In genomic region chr9:34048730-34049629, GRCh38 we compare ENCODE assay signal across 8 cellular contexts. TPM values are rescaled to one million over a fixed set of nuclear protein-coding genes. Genes with fewer than 3 reads are reported as not detected.
DNase-seq lines count a peak whose midpoint lies in the region; ATAC-seq, FAIRE-seq and TF ChIP-seq lines count a peak whose summit lies in the region.

Gene UBAP2, minus strand, starts transcription at chr9:34048887. Its CDS starts 31,739 bp downstream, at chr9:34017148.

- peaks cover 20% of the 10 kb centered on the region for H4K20me1 ChIP-seq in OCI-LY3 (ENCODE audit: insufficient read depth, low read length)

- H3K4me2 ChIP-seq in OCI-LY3 (ENCODE audit: low read length), result peak within 1 kb of the TSS; percentile 91

- H3K9me3 ChIP-seq in OCI-LY3 (ENCODE audit: insufficient read depth, low read length), result no peaks in the 10 kb centered on the region
- H3K9me3 ChIP-seq in mononuclear cell (ENCODE audit: low read depth, low read length), result no peaks in the 10 kb centered on the region

- no peaks in the 10 kb centered on the region for H3K27me3 ChIP-seq in OCI-LY3 (ENCODE audit: low read depth, low read length)
- no peaks in the 10 kb centered on the region for H3K27me3 ChIP-seq in mononuclear cell (ENCODE audit: insufficient read depth, low read length)

- H3K36me3 ChIP-seq in OCI-LY3 (replicated peaks; ENCODE audit: low read depth, low read length), result peaks cover 2% of the 10 kb centered on the region

- H2AFZ ChIP-seq in OCI-LY3 (ENCODE audit: low read depth, low read length), result peak within 1 kb of the TSS; percentile 96

- TF ChIP-seq CTCF in D721Med (IDR thresholded peaks at IDR 0.05; ENCODE audit: insufficient read depth, missing control alignments) (peak; percentile 3), OCI-LY3 (IDR thresholded peaks at IDR 0.05; ENCODE audit: low read depth, low read length) (no peak)

- H3K9ac ChIP-seq in OCI-LY3 (ENCODE audit: low read length), result peak within 1 kb of the TSS; percentile 82

- H3K4me1 ChIP-seq in OCI-LY3 (ENCODE audit: low read length) (peaks cover 36% of the 10 kb centered on the region), mononuclear cell (ENCODE audit: insufficient read depth, low read length) (peaks cover 27% of the 10 kb centered on the region)

- H3K4me3 ChIP-seq in OCI-LY3 (ENCODE audit: low read length) (peak within 1 kb of the TSS; percentile 96), mononuclear cell (ENCODE audit: low read length) (peak within 1 kb of the TSS; percentile 86)

- peak; percentile 70 for ATAC-seq in GM21515 (IDR thresholded peaks at IDR 0.05; ENCODE audit: unreplicated experiment)

- no peak for FAIRE-seq in D721Med (lab: Jason Lieb, UNC)

- H3K79me2 ChIP-seq in OCI-LY3 (ENCODE audit: low read length), result peaks cover 47% of the 10 kb centered on the region

- peak within 1 kb of the TSS; percentile 81 for H3K27ac ChIP-seq in OCI-LY3 (ENCODE audit: low read length)

- peak; percentile 62 for DNase-seq in D721Med (ENCODE audit: insufficient read length, low spot score)
- peak; percentile 90 for DNase-seq in HuH-7 (ENCODE audit: low spot score)
- peak; percentile 96 for DNase-seq in activated T-cell treated with anti-CD3 and anti-CD28 coated beads for 1 hour (ENCODE audit: low read depth)
- DNase-seq in epidermal melanocyte (ENCODE audit: insufficient read length, low spot score), result peak; percentile 93
- peak; percentile 94 to 100 for DNase-seq in stimulated activated CD8-positive, alpha-beta memory T cell treated with anti-CD3 and anti-CD28 coated beads, Interleukin-4, amount 100 ng/mL, for 1 hour (ENCODE audit: low read depth in 2 of 2, low spot score in 1 of 2)

RNA-seq across cellular contexts. Expression of gene UBAP2, which starts in this region (rescaled TPM):
- total RNA-seq in mononuclear cell, result 27.7 TPM

Comparison
In these comparisons a context has a peak if more than half of its experiments do, and no peak if none do; other contexts are left out.
1. Peak in every context shown above with its lines: DNase-seq, ATAC-seq, H3K4me3 ChIP-seq and H3K27ac ChIP-seq.